Comparison of ENCODE assay signal across 8 cellular contexts in the genomic region with DNA sequence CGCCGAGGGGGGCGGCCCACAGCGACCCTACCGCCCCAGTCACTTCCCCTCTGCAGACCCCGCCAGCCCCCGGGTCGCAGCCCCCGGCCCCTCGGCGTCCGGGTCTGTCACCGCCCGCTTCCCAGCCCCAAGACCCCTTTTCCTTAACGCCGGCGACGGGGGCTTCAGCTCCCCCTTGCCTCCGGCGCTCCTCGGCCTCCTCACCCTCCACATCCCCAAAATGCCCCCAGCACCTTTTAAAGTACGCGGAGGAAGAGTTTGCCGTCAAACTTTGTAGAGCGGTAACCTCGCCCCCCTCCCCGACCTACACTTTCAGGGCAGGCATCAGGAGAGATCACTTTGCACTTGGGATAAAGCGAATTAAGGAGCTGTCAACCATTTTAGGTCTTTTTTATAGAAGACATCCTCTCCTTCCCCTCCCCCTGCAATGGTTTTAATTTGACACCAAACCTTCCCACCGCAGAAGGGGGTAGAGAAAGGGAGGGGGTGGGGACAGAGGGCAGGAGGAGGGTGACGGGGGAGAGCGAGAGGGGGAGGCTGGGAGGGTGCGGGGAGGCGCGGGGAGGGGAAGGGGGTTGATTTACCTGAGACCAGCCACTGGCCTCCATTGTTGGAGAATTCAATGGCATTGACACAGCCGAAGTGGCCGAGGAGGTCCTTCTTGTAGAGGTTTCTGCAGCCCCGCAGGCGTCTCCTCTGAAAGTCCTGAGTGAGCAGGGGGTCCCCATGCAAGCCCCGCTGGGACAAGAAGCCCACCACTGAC. TPM values are rescaled to one million over a fixed set of nuclear protein-coding genes. Genes with fewer than 3 reads are reported as not detected.
DNase-seq lines count a peak whose midpoint lies in the region; ATAC-seq and TF ChIP-seq lines count a peak whose summit lies in the region.

No MANE protein-coding gene starts in this region.

- no peaks in the 10 kb centered on the region for H3K9me3 Mint-ChIP-seq in activated CD4-positive, alpha-beta T cell treated with anti-CD3 and anti-CD28 coated beads for 36 hours (ENCODE audit: low read depth)
- H3K9me3 Mint-ChIP-seq in stimulated activated naive CD8-positive, alpha-beta T cell treated with anti-CD3 and anti-CD28 coated beads, Interleukin-15, amount 100 ng/mL, for 72 hours = no peaks in the 10 kb centered on the region

- H3K36me3 Mint-ChIP-seq in activated CD4-positive, alpha-beta T cell treated with anti-CD3 and anti-CD28 coated beads for 36 hours (ENCODE audit: low read depth) = peaks cover 21% of the 10 kb centered on the region

- TF ChIP-seq CTCF in LNCaP clone FGC (IDR thresholded peaks at IDR 0.05; ENCODE audit: control insufficient read depth, extremely low read depth, insufficient read depth) = no peak
- TF ChIP-seq CTCF in dorsolateral prefrontal cortex (IDR thresholded peaks at IDR 0.05 in 54 of 56, conservative IDR thresholded peaks at IDR 0.05 in 2 of 56; ENCODE audit: low read depth in 1 of 56, partially characterized antibody in 56 of 56) = no peak
- TF ChIP-seq CTCF in lower lobe of right lung (IDR thresholded peaks at IDR 0.05) = no peak

- CTCF ChIA-PET in activated CD4-positive, alpha-beta T cell treated with anti-CD3 and anti-CD28 coated beads for 36 hours (lab: Charles Lee) = interaction anchor here (0.6 to 4.3 kb wide), 7 partner anchors 17 to 528 kb away, joined by 3 to 81 read pairs (median 3); partner anchors contain the start of gene EXD2

- peaks cover 39% of the 10 kb centered on the region for H3K4me1 ChIP-seq in lower lobe of right lung

- DNase-seq in AG08395 (ENCODE audit: low spot score) = peak; percentile 16
- DNase-seq in LNCaP clone FGC (ENCODE audit: low read depth) = no peak
- DNase-seq in activated CD4-positive, alpha-beta T cell treated with anti-CD3 and anti-CD28 coated beads for 36 hours = peak; percentile 68
- DNase-seq in dorsolateral prefrontal cortex = peak in 2 of 10 donors; percentile 31 to 41
- DNase-seq in lower lobe of right lung = no peak
- DNase-seq in stimulated activated naive CD8-positive, alpha-beta T cell treated with anti-CD3 and anti-CD28 coated beads, Interleukin-15, amount 100 ng/mL, for 72 hours = peak in 1 of 2 donors; percentile 24
- no peak for DNase-seq in cortex of kidney (lab: John Stamatoyannopoulos, UW)

- no peaks in the 10 kb centered on the region for H3K9me3 ChIP-seq in lower lobe of right lung

- H3K4me1 Mint-ChIP-seq in activated CD4-positive, alpha-beta T cell treated with anti-CD3 and anti-CD28 coated beads for 36 hours = peaks cover 39% of the 10 kb centered on the region
- peaks cover 44% of the 10 kb centered on the region for H3K4me1 Mint-ChIP-seq in stimulated activated naive CD8-positive, alpha-beta T cell treated with anti-CD3 and anti-CD28 coated beads, Interleukin-15, amount 100 ng/mL, for 72 hours

- intact Hi-C loops in activated CD4-positive, alpha-beta T cell treated with anti-CD3 and anti-CD28 coated beads for 36 hours (cut with DNase I, micrococcal nuclease) = loop anchor here (2.0 to 5.0 kb wide), 7 partner anchors 38 to 1535 kb away; partner anchors contain the start of genes ACTN1 (in 1 of the 2), ARG2 (in 1 of the 2), ERH (in 1 of the 2) and EXD2 (in 1 of the 2)
- intact Hi-C loops in dorsolateral prefrontal cortex (cut with DNase I) = loop anchor here in 1 of 2 donors (2.0 kb wide), 1 partner anchor 614 kb away; the partner anchor contains the start of gene SRSF5
- intact Hi-C loops in lower lobe of right lung (cut with DNase I) = no loop called here

- H3K27ac Mint-ChIP-seq in activated CD4-positive, alpha-beta T cell treated with anti-CD3 and anti-CD28 coated beads for 36 hours = peak overlapping the region; percentile 92
- H3K27ac Mint-ChIP-seq in stimulated activated naive CD8-positive, alpha-beta T cell treated with anti-CD3 and anti-CD28 coated beads, Interleukin-15, amount 100 ng/mL, for 72 hours = peak overlapping the region; percentile 98

- H3K27me3 Mint-ChIP-seq in activated CD4-positive, alpha-beta T cell treated with anti-CD3 and anti-CD28 coated beads for 36 hours = no peaks in the 10 kb centered on the region
- H3K27me3 Mint-ChIP-seq in stimulated activated naive CD8-positive, alpha-beta T cell treated with anti-CD3 and anti-CD28 coated beads, Interleukin-15, amount 100 ng/mL, for 72 hours = no peaks in the 10 kb centered on the region

- peak overlapping the region; percentile 87 for H3K4me3 ChIP-seq in LNCaP clone FGC (ENCODE audit: low read depth, low read length)
- H3K4me3 ChIP-seq in dorsolateral prefrontal cortex = peak overlapping the region; percentile 57 to 99 (median 92)
- peak overlapping the region; percentile 75 for H3K4me3 ChIP-seq in lower lobe of right lung

- H3K27ac ChIP-seq in dorsolateral prefrontal cortex (peak overlapping the region; percentile 47 to 96 (median 91)), lower lobe of right lung (peak overlapping the region; percentile 93)

- POLR2A ChIA-PET in activated CD4-positive, alpha-beta T cell treated with anti-CD3 and anti-CD28 coated beads for 36 hours (lab: Charles Lee) = interaction anchor here (0.5 to 0.9 kb wide), 2 partner anchors 20 to 33 kb away, joined by 3 read pairs; no protein-coding TSS in a partner anchor

- H3K36me3 ChIP-seq in lower lobe of right lung = peaks cover 11% of the 10 kb centered on the region

- H3K27me3 ChIP-seq in dorsolateral prefrontal cortex (no peaks in the 10 kb centered on the region), lower lobe of right lung (ENCODE audit: low read depth) (no peaks in the 10 kb centered on the region)

- peak overlapping the region; percentile 83 for H3K4me3 Mint-ChIP-seq in activated CD4-positive, alpha-beta T cell treated with anti-CD3 and anti-CD28 coated beads for 36 hours
- H3K4me3 Mint-ChIP-seq in stimulated activated naive CD8-positive, alpha-beta T cell treated with anti-CD3 and anti-CD28 coated beads, Interleukin-15, amount 100 ng/mL, for 72 hours = peak overlapping the region; percentile 91 to 96

- peak; percentile 10 for ATAC-seq in GM18867 (IDR thresholded peaks at IDR 0.05; ENCODE audit: unreplicated experiment)
- peak; percentile 25 for ATAC-seq in activated CD4-positive, alpha-beta T cell treated with anti-CD3 and anti-CD28 coated beads for 36 hours
- peak; percentile 46 to 53 for ATAC-seq in lower lobe of right lung
- peak; percentile 45 for ATAC-seq in stimulated activated naive CD8-positive, alpha-beta T cell treated with anti-CD3 and anti-CD28 coated beads, Interleukin-15, amount 100 ng/mL, for 72 hours

RNA-seq across cellular contexts. Expression of gene DCAF5, which starts 0.6 kb away (rescaled TPM):
- total RNA-seq in activated CD4-positive, alpha-beta T cell treated with anti-CD3 and anti-CD28 coated beads for 36 hours = 10 to 100 TPM; 34.1 to 38.7 TPM
- total RNA-seq in dorsolateral prefrontal cortex = 10 to 100 TPM; 31.5 to 56.2 (median 42.1) TPM
- 54.5 TPM for total RNA-seq in lower lobe of right lung

RNA-seq across cellular contexts. Expression of gene EXD2, which starts 38.9 kb away (rescaled TPM):
- 10 to 100 TPM; 10.8 to 14.5 TPM for total RNA-seq in activated CD4-positive, alpha-beta T cell treated with anti-CD3 and anti-CD28 coated beads for 36 hours
- total RNA-seq in dorsolateral prefrontal cortex (10 to 100 TPM; 32.8 to 68.9 (median 44.5) TPM), lower lobe of right lung (23.7 TPM)

Comparison
In these comparisons a context has a peak if more than half of its experiments do, and no peak if none do; other contexts are left out.
1. DNase-seq: peak in AG08395 (single experiment) and activated CD4-positive, alpha-beta T cell treated with anti-CD3 and anti-CD28 coated beads for 36 hours (single experiment); none in LNCaP clone FGC (single experiment), lower lobe of right lung (single experiment) and cortex of kidney (single experiment).
2. Peak in every context shown above with its lines, with median percentiles within 50 percentile points of each other: ATAC-seq and H3K4me3 ChIP-seq.